In genomic region chr6:31203345-31203979, GRCh38 we compare ENCODE assay signal across 7 cellular contexts. TPM values are rescaled to one million over a fixed set of nuclear protein-coding genes. Genes with fewer than 3 reads are reported as not detected.
DNase-seq lines count a peak whose midpoint lies in the region; ATAC-seq and TF ChIP-seq lines count a peak whose summit lies in the region.

No MANE protein-coding gene starts in this region.

- no peak for TF ChIP-seq POLR2A in vagina (IDR thresholded peaks at IDR 0.05)

- peak overlapping the region; percentile 46 to 51 for H3K4me3 ChIP-seq in vagina

- peak overlapping the region; percentile 80 for H3K27ac ChIP-seq in vagina

- H3K36me3 Mint-ChIP-seq in neural crest cell (ENCODE audit: low read depth): no peaks in the 10 kb centered on the region

- DNase-seq in NCI-H2107 (lab: John Stamatoyannopoulos, UW): peak; percentile 52
- DNase-seq in activated CD4-positive, alpha-beta T cell treated with anti-CD3 and anti-CD28 coated beads for 24 hours (ENCODE audit: low read depth in 2 of 2): peak; percentile 28 to 54
- DNase-seq in effector CD4-positive, alpha-beta T cell: peak; percentile 53
- DNase-seq in neural crest cell (ENCODE audit: low read depth, low spot score): no peak
- no peak for DNase-seq in vagina (ENCODE audit: extremely low spot score in 2 of 2)

- no peak for TF ChIP-seq CTCF in neural crest cell (conservative IDR thresholded peaks at IDR 0.05)
- no peak for TF ChIP-seq CTCF in vagina (IDR thresholded peaks at IDR 0.05)

- peaks cover 3% of the 10 kb centered on the region for H3K9me3 Mint-ChIP-seq in neural crest cell

- no peaks in the 10 kb centered on the region for H3K27me3 Mint-ChIP-seq in neural crest cell (ENCODE audit: low read depth)

- H3K36me3 ChIP-seq in vagina: peaks cover 0 to 3% of the 10 kb centered on the region in 2 donors

- ATAC-seq in GM18873 (IDR thresholded peaks at IDR 0.05; ENCODE audit: low FRiP score, unreplicated experiment) (peak; percentile 55), HG02973 (IDR thresholded peaks at IDR 0.05; ENCODE audit: unreplicated experiment) (peak; percentile 45)

- intact Hi-C loops in vagina (cut with DNase I): no loop called here

- peaks cover 24% of the 10 kb centered on the region for H3K4me1 Mint-ChIP-seq in neural crest cell

- H3K4me3 Mint-ChIP-seq in neural crest cell: peak overlapping the region; percentile 59

- no peaks in the 10 kb centered on the region for H3K27me3 ChIP-seq in vagina

- no peak overlapping the region for H3K27ac Mint-ChIP-seq in neural crest cell (ENCODE audit: unreplicated experiment)

- peaks cover 25% of the 10 kb centered on the region for H3K4me1 ChIP-seq in vagina

- H3K9me3 ChIP-seq in vagina: no peaks in the 10 kb centered on the region

RNA-seq across cellular contexts. Expression of gene POU5F1, which starts 33.0 kb away (rescaled TPM):
- total RNA-seq in neural crest cell: not detected in 2 replicates
- 0.98 TPM for total RNA-seq in vagina

RNA-seq across cellular contexts. Expression of gene TCF19, which starts 45.1 kb away (rescaled TPM):
- total RNA-seq in neural crest cell (21.7 and 21.8 TPM in 2 replicates), vagina (8.8 TPM)

RNA-seq across cellular contexts. Expression of gene CCHCR1, which starts 45.9 kb away (rescaled TPM):
- 46.7 and 48.6 TPM in 2 replicates for total RNA-seq in neural crest cell
- 21.9 TPM for total RNA-seq in vagina

Comparison
In these comparisons a context has a peak if more than half of its experiments do, and no peak if none do; other contexts are left out.
1. DNase-seq: peak in NCI-H2107 (single experiment), activated CD4-positive, alpha-beta T cell treated with anti-CD3 and anti-CD28 coated beads for 24 hours (2 of 2) and effector CD4-positive, alpha-beta T cell (single experiment); none in neural crest cell (single experiment) and vagina (0 of 2).